ENCODE assay signal across 32 cellular contexts in the genomic region with DNA sequence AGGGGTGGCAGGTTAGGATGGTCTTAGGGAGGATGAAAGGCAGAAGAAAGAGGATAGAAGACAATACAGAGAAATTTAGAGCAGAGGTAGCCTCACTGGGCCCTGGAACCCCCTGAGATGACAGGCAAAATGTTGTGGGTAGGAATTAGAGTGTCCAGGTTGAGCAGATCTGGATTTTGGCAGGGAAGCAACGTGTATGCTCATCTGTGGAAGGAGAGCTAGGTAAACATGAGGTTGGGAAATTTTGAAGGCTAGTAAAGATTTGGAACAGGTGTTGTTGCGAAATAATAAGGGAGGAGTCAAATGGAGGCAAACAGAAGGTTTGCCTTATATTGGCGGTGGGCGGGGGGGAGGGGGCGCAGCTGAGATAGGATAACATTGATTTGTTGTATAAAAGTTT. TPM values are rescaled to one million over a fixed set of nuclear protein-coding genes. Genes with fewer than 3 reads are reported as not detected.
DNase-seq lines count a peak whose midpoint lies in the region; ATAC-seq, FAIRE-seq and TF ChIP-seq lines count a peak whose summit lies in the region.
"Had no signal": no experiment of that assay in that cellular context is flagged by ENCODE, and none has a peak within 500 bp of the region (broad histone marks: within the 10 kb centered on the region; RNA-seq: fewer than 3 reads in every experiment).

No MANE protein-coding gene starts in this region.

- no peak overlapping the region for H3K27ac Mint-ChIP-seq in MCF 10A (ENCODE audit: low read depth, unreplicated experiment)
- H3K27ac Mint-ChIP-seq: activated CD4-positive, alpha-beta T cell treated with anti-CD3 and anti-CD28 coated beads for 36 hours; activated CD8-positive, alpha-beta T cell treated with anti-CD3 and anti-CD28 coated beads, Interleukin-2, amount 10 ng/mL, durations not matched to agents 7 days and 5 days; activated naive CD8-positive, alpha-beta T cell; activated T-helper 2 cell treated with anti-CD3 and anti-CD28 coated beads, Interferon-gamma antibody, Interleukin-2, Interleukin-4, amounts not matched to agents 10 μg/mL and 5 μg/mL and 100 μg/mL, durations not matched to agents 14 hours and 24 hours and 36 hours; B cell; mesothelial cell of epicardium; T-helper 17 cell had no signal

- DNase-seq in MCF 10A (ENCODE audit: unreplicated experiment): peak; percentile 66
- DNase-seq in breast epithelium (ENCODE audit: low spot score in 2 of 2): no peak
- no peak for DNase-seq in RWPE2 (ENCODE audit: low spot score)
- peak; percentile 30 for DNase-seq in HepG2 (ENCODE audit: low spot score)
- DNase-seq in upper lobe of left lung: no peak
- DNase-seq in effector CD4-positive, alpha-beta T cell: no peak
- no peak for DNase-seq in mesenchymal stem cell
- DNase-seq: activated CD4-positive, alpha-beta T cell treated with anti-CD3 and anti-CD28 coated beads for 36 hours; activated CD8-positive, alpha-beta T cell treated with anti-CD3 and anti-CD28 coated beads, Interleukin-2, amount 10 ng/mL, durations not matched to agents 7 days and 5 days; anterior cingulate cortex; CD8-positive, alpha-beta memory T cell; DMS153; H9; KG1; naive B cell; NCI-H1436 treated with DMSO at 0.1 percent for 48 hours; NCI-H82; psoas muscle; stimulated activated naive CD4-positive, alpha-beta T cell; T-helper 17 cell had no signal

- peaks cover 18% of the 10 kb centered on the region for H3K4me1 Mint-ChIP-seq in MCF 10A (ENCODE audit: insufficient read depth, unreplicated experiment)
- H3K4me1 Mint-ChIP-seq: activated CD4-positive, alpha-beta T cell treated with anti-CD3 and anti-CD28 coated beads for 36 hours; CD8-positive, alpha-beta memory T cell; mesothelial cell of epicardium had no signal

- H3K36me3 ChIP-seq in breast epithelium (no peaks in the 10 kb centered on the region), RWPE2 (ENCODE audit: low read depth) (no peaks in the 10 kb centered on the region), HepG2 (replicated peaks in 1 of 2; ENCODE audit: control insufficient read depth in 1 of 2, insufficient read depth in 2 of 2, low read length in 2 of 2) (no peaks in the 10 kb centered on the region), upper lobe of left lung (no peaks in the 10 kb centered on the region), mesenchymal stem cell (ENCODE audit: control insufficient read depth in 1 of 2, insufficient read depth in 2 of 2, low read depth in 1 of 2, low read length in 2 of 2) (no peaks in the 10 kb centered on the region)
- H3K36me3 ChIP-seq: esophagus muscularis mucosa, neutrophil, suprapubic skin had no signal

- POLR2A ChIA-PET in MCF 10A (lab: Yijun Ruan, JAX): interaction anchor here (0.5 to 1.4 kb wide), 3 partner anchors 9 to 129 kb away, joined by 3 to 5 read pairs (median 5); no protein-coding TSS in a partner anchor
- POLR2A ChIA-PET in HepG2 (lab: Yijun Ruan, JAX): no interaction called here

- no peaks in the 10 kb centered on the region for H3K36me3 Mint-ChIP-seq in MCF 10A (ENCODE audit: insufficient read depth, unreplicated experiment)
- H3K36me3 Mint-ChIP-seq: activated naive CD8-positive, alpha-beta T cell; CD8-positive, alpha-beta memory T cell; mesothelial cell of epicardium; naive B cell had no signal

- no peak overlapping the region for H2BK12ac ChIP-seq in mesenchymal stem cell (ENCODE audit: low read length in 2 of 2)

- H3K79me1 ChIP-seq in mesenchymal stem cell (replicated peaks; ENCODE audit: low read length, poor library complexity, severe bottlenecking): no peaks in the 10 kb centered on the region

- no peaks in the 10 kb centered on the region for H3K79me2 ChIP-seq in HepG2 (ENCODE audit: insufficient read depth, low read length)

- H3K27me3 Mint-ChIP-seq in MCF 10A (ENCODE audit: insufficient read depth, unreplicated experiment): no peaks in the 10 kb centered on the region
- H3K27me3 Mint-ChIP-seq: activated CD4-positive, alpha-beta T cell treated with anti-CD3 and anti-CD28 coated beads for 36 hours; activated naive CD8-positive, alpha-beta T cell; B cell; CD8-positive, alpha-beta memory T cell; naive B cell had no signal

- H3K4me3 ChIP-seq in breast epithelium (no peak overlapping the region), RWPE2 (ENCODE audit: severe bottlenecking) (no peak overlapping the region), HepG2 (replicated peaks in 1 of 3; ENCODE audit: insufficient read depth in 1 of 3, low read depth in 2 of 3, low read length in 3 of 3) (no peak overlapping the region), upper lobe of left lung (no peak overlapping the region), mesenchymal stem cell (ENCODE audit: insufficient read depth in 1 of 2, low read depth in 1 of 2, low read length in 2 of 2) (no peak overlapping the region)
- H3K4me3 ChIP-seq: coronary artery, esophagus muscularis mucosa, psoas muscle, suprapubic skin had no signal

- H3K4me2 ChIP-seq in HepG2 (ENCODE audit: low read depth, low read length) (peak overlapping the region; percentile 36), mesenchymal stem cell (ENCODE audit: low read length, poor library complexity, severe bottlenecking) (no peak overlapping the region)

- TF ChIP-seq EP300 in HepG2 (IDR thresholded peaks at IDR 0.05; ENCODE audit: low read depth in 2 of 2, low read length in 2 of 2) (0 out of 4 replicates have a peak, but pooled peaks of 1 of the 2 experiments have one; percentile 35), HepG2 (CRISPR knock-in tag; IDR thresholded peaks at IDR 0.05; ENCODE audit: borderline replicate concordance) (no peak), upper lobe of left lung (IDR thresholded peaks at IDR 0.05) (peak in 1 of 4 donors; percentile 26)

- no peak overlapping the region for H2BK5ac ChIP-seq in mesenchymal stem cell (ENCODE audit: low read depth, low read length, poor library complexity, severe bottlenecking)

- H2AK5ac ChIP-seq in mesenchymal stem cell (ENCODE audit: low read length, severe bottlenecking): no peak overlapping the region

- no peaks in the 10 kb centered on the region for H4K20me1 ChIP-seq in HepG2 (ENCODE audit: insufficient read depth, low read length)

- H2BK15ac ChIP-seq in mesenchymal stem cell (ENCODE audit: low read depth, poor library complexity, severe bottlenecking): no peak overlapping the region

- CTCF ChIA-PET in MCF 10A (lab: Yijun Ruan, JAX) (interaction anchor here (0.7 to 2.8 kb wide), 4 partner anchors 9 to 236 kb away, joined by 3 to 14 read pairs (median 6); no protein-coding TSS in a partner anchor), HepG2 (lab: Yijun Ruan, JAX; ENCODE audit: low intra/inter-chr PET ratio, low total read pairs) (no interaction called here)

- H3K27me3 ChIP-seq in breast epithelium: no peaks in the 10 kb centered on the region
- no peaks in the 10 kb centered on the region for H3K27me3 ChIP-seq in RWPE2 (ENCODE audit: insufficient read depth, poor library complexity, severe bottlenecking)
- H3K27me3 ChIP-seq in HepG2 (ENCODE audit: control insufficient read depth in 1 of 2, insufficient read depth in 2 of 2, low read length in 2 of 2): peaks cover 0 to 3% of the 10 kb centered on the region in 2 experiments; a peak in 1 of 5 replicates
- no peaks in the 10 kb centered on the region for H3K27me3 ChIP-seq in upper lobe of left lung
- peaks cover 11 to 17% of the 10 kb centered on the region in 2 experiments for H3K27me3 ChIP-seq in mesenchymal stem cell (ENCODE audit: control insufficient read depth in 1 of 2, insufficient read depth in 1 of 2, low read length in 2 of 2)
- H3K27me3 ChIP-seq: esophagus muscularis mucosa, neutrophil, suprapubic skin had no signal

- FAIRE-seq in HepG2 (lab: Jason Lieb, UNC): no peak
- FAIRE-seq: frontal cortex had no signal

- H4K91ac ChIP-seq in mesenchymal stem cell (ENCODE audit: low read length): no peak overlapping the region

- ATAC-seq in RWPE2 (ENCODE audit: low read depth): peak; percentile 19; the same call in 1 of the 3 replicates
- ATAC-seq in HepG2: peak; percentile 51
- ATAC-seq in HG03095 (IDR thresholded peaks at IDR 0.05; ENCODE audit: unreplicated experiment): no peak
- ATAC-seq in upper lobe of left lung (ENCODE audit: low FRiP score in 2 of 2): no peak
- ATAC-seq: activated CD4-positive, alpha-beta T cell treated with anti-CD3 and anti-CD28 coated beads for 36 hours; activated CD8-positive, alpha-beta T cell treated with anti-CD3 and anti-CD28 coated beads, Interleukin-2, amount 10 ng/mL, durations not matched to agents 7 days and 5 days; psoas muscle; SK-N-SH treated with all-trans-retinoic acid at 6 μM for 48 hours; T-helper 17 cell had no signal

- BruUV-seq in MCF 10A (replicated peaks; lab: Mats Ljungman, UMichigan): no TSS peak
- no TSS peak for BruUV-seq in HepG2 (replicated peaks; lab: Mats Ljungman, UMichigan)

- 0% methylated on average over 5 of the region's 5 CpGs for WGBS in HepG2 (ENCODE audit: low lambda C conversion rate)
- 60 to 70% methylated on average over 5 of the region's 5 CpGs for WGBS in upper lobe of left lung, 2 donors
- 85% methylated on average over 5 of the region's 5 CpGs for WGBS in mesenchymal stem cell

- no peak overlapping the region for H4K8ac ChIP-seq in mesenchymal stem cell (ENCODE audit: low read length)

- TF ChIP-seq CTCF in MCF 10A (IDR thresholded peaks at IDR 0.05; ENCODE audit: unreplicated experiment): no peak
- TF ChIP-seq CTCF in breast epithelium (IDR thresholded peaks at IDR 0.05): no peak
- TF ChIP-seq CTCF in RWPE2 (IDR thresholded peaks at IDR 0.05; ENCODE audit: poor library complexity, severe bottlenecking): no peak
- no peak for TF ChIP-seq CTCF in HepG2 (CRISPR knock-in tag; IDR thresholded peaks at IDR 0.05)
- TF ChIP-seq CTCF in upper lobe of left lung (IDR thresholded peaks at IDR 0.05): no peak

- no peaks in the 10 kb centered on the region for H3K9me3 Mint-ChIP-seq in MCF 10A (ENCODE audit: unreplicated experiment)
- H3K9me3 Mint-ChIP-seq: activated T-helper 2 cell treated with anti-CD3 and anti-CD28 coated beads, Interferon-gamma antibody, Interleukin-2, Interleukin-4, amounts not matched to agents 10 μg/mL and 5 μg/mL and 100 μg/mL, durations not matched to agents 14 hours and 24 hours and 36 hours; CD8-positive, alpha-beta memory T cell; H9; mesothelial cell of epicardium; naive B cell had no signal

- H2BK120ac ChIP-seq in mesenchymal stem cell (ENCODE audit: low read depth, low read length): no peak overlapping the region

- H3K9me3 ChIP-seq in breast epithelium (no peaks in the 10 kb centered on the region), RWPE2 (ENCODE audit: severe bottlenecking) (no peaks in the 10 kb centered on the region), HepG2 (ENCODE audit: low read length) (no peaks in the 10 kb centered on the region), upper lobe of left lung (no peaks in the 10 kb centered on the region), mesenchymal stem cell (ENCODE audit: control insufficient read depth, low read length) (no peaks in the 10 kb centered on the region)
- H3K9me3 ChIP-seq: esophagus muscularis mucosa, neutrophil, psoas muscle, suprapubic skin had no signal

- H3K27ac ChIP-seq in breast epithelium: peak overlapping the region in 1 of 2 donors; percentile 28
- H3K27ac ChIP-seq in RWPE2 (ENCODE audit: poor library complexity, severe bottlenecking): no peak overlapping the region
- H3K27ac ChIP-seq in HepG2 (ENCODE audit: extremely low read length, insufficient read depth, low read length): no peak overlapping the region
- peak overlapping the region in 2 of 4 donors; percentile 63 to 71 for H3K27ac ChIP-seq in upper lobe of left lung
- H3K27ac ChIP-seq in mesenchymal stem cell (ENCODE audit: low read length, poor library complexity, severe bottlenecking): no peak overlapping the region
- H3K27ac ChIP-seq: coronary artery, esophagus muscularis mucosa, neutrophil, psoas muscle, suprapubic skin had no signal

- no peak overlapping the region for H3K4me3 Mint-ChIP-seq in MCF 10A (ENCODE audit: unreplicated experiment)
- H3K4me3 Mint-ChIP-seq: activated CD4-positive, alpha-beta T cell treated with anti-CD3 and anti-CD28 coated beads for 36 hours; activated CD8-positive, alpha-beta T cell treated with anti-CD3 and anti-CD28 coated beads, Interleukin-2, amount 10 ng/mL, durations not matched to agents 7 days and 5 days; activated naive CD8-positive, alpha-beta T cell; B cell; CD8-positive, alpha-beta memory T cell; H9; mesothelial cell of epicardium; naive B cell; T-helper 17 cell had no signal

- no peak overlapping the region for H2AFZ ChIP-seq in HepG2 (ENCODE audit: low read length)
- no peak overlapping the region for H2AFZ ChIP-seq in mesenchymal stem cell (ENCODE audit: low read depth, low read length)

- in situ Hi-C loops in HepG2 (cut with HindIII; ENCODE audit: extremely low pct_ligation_motif_present, low pct_unique_long_range_greater_than_20kb): no loop called here

- TF ChIP-seq RAD21 in HepG2 (CRISPR knock-in tag; IDR thresholded peaks at IDR 0.05): no peak

- intact Hi-C loops in MCF 10A (cut with micrococcal nuclease) (no loop called here), breast epithelium (cut with DNase I; ENCODE audit: low total_unique reads) (no loop called here), HepG2 (cut with micrococcal nuclease; ENCODE audit: unreplicated experiment) (no loop called here)

- no peak overlapping the region for H3K18ac ChIP-seq in mesenchymal stem cell (ENCODE audit: low read depth in 1 of 2, low read length in 2 of 2)

- H3K4ac ChIP-seq in mesenchymal stem cell (ENCODE audit: low read depth in 1 of 2, low read length in 2 of 2): no peak overlapping the region

- no peak overlapping the region for H3K23ac ChIP-seq in mesenchymal stem cell (ENCODE audit: low read length in 2 of 2)

- no peak overlapping the region for H3K14ac ChIP-seq in mesenchymal stem cell (ENCODE audit: low read length in 2 of 2)

- TF ChIP-seq POLR2A in breast epithelium (IDR thresholded peaks at IDR 0.05): no peak
- TF ChIP-seq POLR2A in HepG2 (IDR thresholded peaks at IDR 0.05; ENCODE audit: insufficient read depth in 1 of 2, low read depth in 2 of 2, low read length in 2 of 2): no peak
- TF ChIP-seq POLR2A in upper lobe of left lung (IDR thresholded peaks at IDR 0.05): no peak

- H3K9ac ChIP-seq in HepG2 (ENCODE audit: insufficient read depth, low read depth, low read length): no peak overlapping the region
- H3K9ac ChIP-seq in mesenchymal stem cell (ENCODE audit: low read length): no peak overlapping the region

- H3K4me1 ChIP-seq in breast epithelium (no peaks in the 10 kb centered on the region), RWPE2 (ENCODE audit: insufficient read depth, poor library complexity, severe bottlenecking) (no peaks in the 10 kb centered on the region), HepG2 (ENCODE audit: insufficient read depth, low read length) (peaks cover 31% of the 10 kb centered on the region), upper lobe of left lung (peaks cover 0 to 33% (median 15%) of the 10 kb centered on the region in 4 donors), mesenchymal stem cell (ENCODE audit: control insufficient read depth, insufficient read depth, low read depth, low read length) (no peaks in the 10 kb centered on the region)
- H3K4me1 ChIP-seq: esophagus muscularis mucosa, psoas muscle had no signal

RNA-seq across cellular contexts. Expression of gene HSD17B6, which starts 5.3 kb away (rescaled TPM):
- total RNA-seq in MCF 10A (2022) (0.37 and 1.3 TPM in 2 replicates), breast epithelium (1 to 10 TPM in 1 of 3 donors, under 1 TPM in 2; 0.16 to 3.8 (median 0.98) TPM), HepG2 (2016; rRNA removed; fragmentation: Illumina TruSeq; extraction: Trizol) (0.46 and 0.95 TPM in 2 replicates), upper lobe of left lung (100 to 1,000 TPM in 2 of 6 donors, 10 to 100 TPM in 4; 45.2 to 123 (median 73.5) TPM)
- not detected in 2 replicates for total RNA-seq in HepG2 (2016; cell fraction: cytosol; rRNA removed; fragmentation: Illumina TruSeq; extraction: Trizol; ENCODE audit: low read depth)
- total RNA-seq in HepG2 (2016; cell fraction: insoluble cytoplasmic fraction; rRNA removed; fragmentation: Illumina TruSeq; extraction: Trizol): 0.39 and 0.74 TPM in 2 replicates
- total RNA-seq in HepG2 (2016; cell fraction: membrane; rRNA removed; fragmentation: Illumina TruSeq; extraction: Trizol): 0.31 and 0.62 TPM in 2 replicates
- 0.47 and 0.81 TPM in 2 replicates for total RNA-seq in HepG2 (2016; cell fraction: nucleus; rRNA removed; fragmentation: Illumina TruSeq; extraction: Trizol)
- 1.8 and 2.6 TPM in 2 replicates for polyA plus RNA-seq in HepG2 (2011; rRNA removed)
- 1.1 and 2.2 TPM in 2 replicates for polyA plus RNA-seq in HepG2 (2011; cell fraction: cytosol; rRNA removed)
- polyA plus RNA-seq in HepG2 (2011; cell fraction: nucleus; rRNA removed): 0.27 and 0.59 TPM in 2 replicates
- polyA plus RNA-seq in HepG2 (2012): 4.4 and 6.4 TPM in 2 replicates
- 0.15 and 0.20 TPM in 2 replicates for polyA plus RNA-seq in HepG2 (2016; cell fraction: cytosol; fragmentation: Illumina TruSeq; extraction: Trizol; ENCODE audit: low read depth)
- 0.24 and 0.47 TPM in 2 replicates for polyA plus RNA-seq in HepG2 (2016; cell fraction: insoluble cytoplasmic fraction; fragmentation: Illumina TruSeq; extraction: Trizol; ENCODE audit: low read depth)
- 0.30 and 0.37 TPM in 2 replicates for polyA plus RNA-seq in HepG2 (2016; cell fraction: membrane; fragmentation: Illumina TruSeq; extraction: Trizol; ENCODE audit: low read depth)
- 0.81 and 1.4 TPM in 2 replicates for polyA plus RNA-seq in HepG2 (2016; cell fraction: nucleus; fragmentation: Illumina TruSeq; extraction: Trizol; ENCODE audit: insufficient read depth, low read depth)
- 0.70 and 1.5 TPM in 2 replicates for polyA minus RNA-seq in HepG2 (2011; rRNA and poly(A)+ RNA removed; ENCODE audit: low replicate concordance)
- 0.49 TPM in 1 of 2 replicates, not detected in the other for polyA minus RNA-seq in HepG2 (2011; cell fraction: cytosol; rRNA and poly(A)+ RNA removed)
- polyA minus RNA-seq in HepG2 (2011; cell fraction: nucleus; rRNA and poly(A)+ RNA removed): 0.50 and 0.64 TPM in 2 replicates
- polyA plus RNA-seq in mesenchymal stem cell (2013, experiment 1 of 2): 1.3 TPM
- polyA plus RNA-seq in mesenchymal stem cell (2013, experiment 2 of 2): 1.2 TPM
- total RNA-seq: cardiac septum had no signal

RNA-seq across cellular contexts. Expression of gene PRIM1, which starts 16.3 kb away (rescaled TPM):
- total RNA-seq in MCF 10A (2022) (3.5 and 7.8 TPM in 2 replicates), breast epithelium (10 to 100 TPM in 1 of 3 donors, 1 to 10 TPM in 2; 7.9 to 13.0 (median 8.3) TPM), HepG2 (2016; rRNA removed; fragmentation: Illumina TruSeq; extraction: Trizol) (47.3 and 67.0 TPM in 2 replicates), upper lobe of left lung (10 to 100 TPM in 1 of 6 donors, 1 to 10 TPM in 5; 3.5 to 19.9 (median 8.4) TPM)
- total RNA-seq in HepG2 (2016; cell fraction: cytosol; rRNA removed; fragmentation: Illumina TruSeq; extraction: Trizol; ENCODE audit: low read depth): 14.0 and 14.2 TPM in 2 replicates
- 47.6 and 69.6 TPM in 2 replicates for total RNA-seq in HepG2 (2016; cell fraction: insoluble cytoplasmic fraction; rRNA removed; fragmentation: Illumina TruSeq; extraction: Trizol)
- 17.8 and 19.7 TPM in 2 replicates for total RNA-seq in HepG2 (2016; cell fraction: membrane; rRNA removed; fragmentation: Illumina TruSeq; extraction: Trizol)
- total RNA-seq in HepG2 (2016; cell fraction: nucleus; rRNA removed; fragmentation: Illumina TruSeq; extraction: Trizol): 33.7 and 38.1 TPM in 2 replicates
- polyA plus RNA-seq in HepG2 (2011; rRNA removed): 18.1 and 30.0 TPM in 2 replicates
- polyA plus RNA-seq in HepG2 (2011; cell fraction: cytosol; rRNA removed): 15.5 and 16.8 TPM in 2 replicates
- 20.7 and 23.5 TPM in 2 replicates for polyA plus RNA-seq in HepG2 (2011; cell fraction: nucleus; rRNA removed)
- polyA plus RNA-seq in HepG2 (2012): 15.2 and 26.9 TPM in 2 replicates
- polyA plus RNA-seq in HepG2 (2016; cell fraction: cytosol; fragmentation: Illumina TruSeq; extraction: Trizol; ENCODE audit: low read depth): 5.4 and 7.7 TPM in 2 replicates
- polyA plus RNA-seq in HepG2 (2016; cell fraction: insoluble cytoplasmic fraction; fragmentation: Illumina TruSeq; extraction: Trizol; ENCODE audit: low read depth): 50.8 and 55.2 TPM in 2 replicates
- 11.4 and 12.6 TPM in 2 replicates for polyA plus RNA-seq in HepG2 (2016; cell fraction: membrane; fragmentation: Illumina TruSeq; extraction: Trizol; ENCODE audit: low read depth)
- 35.2 and 36.7 TPM in 2 replicates for polyA plus RNA-seq in HepG2 (2016; cell fraction: nucleus; fragmentation: Illumina TruSeq; extraction: Trizol; ENCODE audit: insufficient read depth, low read depth)
- polyA minus RNA-seq in HepG2 (2011; rRNA and poly(A)+ RNA removed; ENCODE audit: low replicate concordance): 12.4 and 36.9 TPM in 2 replicates
- polyA minus RNA-seq in HepG2 (2011; cell fraction: cytosol; rRNA and poly(A)+ RNA removed): 8.9 and 11.9 TPM in 2 replicates
- polyA minus RNA-seq in HepG2 (2011; cell fraction: nucleus; rRNA and poly(A)+ RNA removed): 28.3 and 28.5 TPM in 2 replicates
- polyA plus RNA-seq in mesenchymal stem cell (2013, experiment 1 of 2): 2.4 TPM
- 2.3 TPM for polyA plus RNA-seq in mesenchymal stem cell (2013, experiment 2 of 2)

RNA-seq across cellular contexts. Expression of gene NACA, which starts 43.3 kb away (rescaled TPM):
- 1,274 and 1,490 TPM in 2 replicates for total RNA-seq in MCF 10A (2022)
- 1,000 to 10,000 TPM; 1,363 to 1,488 (median 1,386) TPM for total RNA-seq in breast epithelium
- total RNA-seq in HepG2 (2016; rRNA removed; fragmentation: Illumina TruSeq; extraction: Trizol): 1,700 and 2,295 TPM in 2 replicates
- total RNA-seq in HepG2 (2016; cell fraction: cytosol; rRNA removed; fragmentation: Illumina TruSeq; extraction: Trizol; ENCODE audit: low read depth): 1,346 and 1,631 TPM in 2 replicates
- total RNA-seq in HepG2 (2016; cell fraction: insoluble cytoplasmic fraction; rRNA removed; fragmentation: Illumina TruSeq; extraction: Trizol): 1,693 and 2,342 TPM in 2 replicates
- 2,301 and 2,703 TPM in 2 replicates for total RNA-seq in HepG2 (2016; cell fraction: membrane; rRNA removed; fragmentation: Illumina TruSeq; extraction: Trizol)
- total RNA-seq in HepG2 (2016; cell fraction: nucleus; rRNA removed; fragmentation: Illumina TruSeq; extraction: Trizol): 536 and 558 TPM in 2 replicates
- polyA plus RNA-seq in HepG2 (2011; rRNA removed): 688 and 799 TPM in 2 replicates
- 537 and 762 TPM in 2 replicates for polyA plus RNA-seq in HepG2 (2011; cell fraction: cytosol; rRNA removed)
- polyA plus RNA-seq in HepG2 (2011; cell fraction: nucleus; rRNA removed): 98.1 and 131 TPM in 2 replicates
- 1,697 and 1,960 TPM in 2 replicates for polyA plus RNA-seq in HepG2 (2012)
- polyA plus RNA-seq in HepG2 (2016; cell fraction: cytosol; fragmentation: Illumina TruSeq; extraction: Trizol; ENCODE audit: low read depth): 1,551 and 1,609 TPM in 2 replicates
- 1,930 and 2,097 TPM in 2 replicates for polyA plus RNA-seq in HepG2 (2016; cell fraction: insoluble cytoplasmic fraction; fragmentation: Illumina TruSeq; extraction: Trizol; ENCODE audit: low read depth)
- 2,028 and 2,269 TPM in 2 replicates for polyA plus RNA-seq in HepG2 (2016; cell fraction: membrane; fragmentation: Illumina TruSeq; extraction: Trizol; ENCODE audit: low read depth)
- 833 and 868 TPM in 2 replicates for polyA plus RNA-seq in HepG2 (2016; cell fraction: nucleus; fragmentation: Illumina TruSeq; extraction: Trizol; ENCODE audit: insufficient read depth, low read depth)
- polyA minus RNA-seq in HepG2 (2011; rRNA and poly(A)+ RNA removed; ENCODE audit: low replicate concordance): 250 and 557 TPM in 2 replicates
- polyA minus RNA-seq in HepG2 (2011; cell fraction: cytosol; rRNA and poly(A)+ RNA removed): 139 and 145 TPM in 2 replicates
- 70.6 and 115 TPM in 2 replicates for polyA minus RNA-seq in HepG2 (2011; cell fraction: nucleus; rRNA and poly(A)+ RNA removed)
- 100 to 1,000 TPM; 419 to 868 (median 611) TPM for total RNA-seq in upper lobe of left lung
- polyA plus RNA-seq in mesenchymal stem cell (2013, experiment 1 of 2): 1,835 TPM
- polyA plus RNA-seq in mesenchymal stem cell (2013, experiment 2 of 2): 1,781 TPM

Comparison
In these comparisons a context has a peak if more than half of its experiments do, and no peak if none do; other contexts are left out.
1. DNase-seq: peak in MCF 10A (single experiment) and HepG2 (single experiment); none in breast epithelium (0 of 2), RWPE2 (single experiment), upper lobe of left lung (0 of 2), effector CD4-positive, alpha-beta T cell (single experiment) and mesenchymal stem cell (single experiment).
2. ATAC-seq: peak in RWPE2 (single experiment) and HepG2 (single experiment); none in HG03095 (single experiment) and upper lobe of left lung (0 of 2).
3. RNA of gene HSD17B6, which starts 5.3 kb away (total RNA-seq): 45.2 to 123 TPM in upper lobe of left lung; 0.37 to 1.3 TPM in MCF 10A, 0.16 to 3.8 TPM in breast epithelium and 0.31 to 0.95 TPM in HepG2; every median in the first group is over 4 times any median in the second.